ENCODE assay signal across 1 cellular context in genomic region chr22:50576070-50576469, GRCh38.
TF ChIP-seq lines count a peak whose summit lies in the region.

No MANE protein-coding gene starts in this region.

TF ChIP-seq in GM12878, 131 proteins besides CTCF, POLR2A, EP300 and RAD21:
- TF ChIP-seq ZSCAN29 (IDR thresholded peaks at IDR 0.05): no peak
- TF ChIP-seq CBFB (IDR thresholded peaks at IDR 0.05; ENCODE audit: low read depth): no peak
- no peak for TF ChIP-seq FOS (IDR thresholded peaks at IDR 0.05; ENCODE audit: borderline replicate concordance, extremely low read depth, insufficient read length)
- TF ChIP-seq IRF3 (IDR thresholded peaks at IDR 0.05): no peak
- no peak for TF ChIP-seq RCOR1 (conservative IDR thresholded peaks at IDR 0.05; ENCODE audit: low read depth, low read length)
- no peak for TF ChIP-seq HDAC6 (IDR thresholded peaks at IDR 0.05; ENCODE audit: unreplicated experiment)
- TF ChIP-seq RB1 (IDR thresholded peaks at IDR 0.05; ENCODE audit: borderline replicate concordance): no peak
- TF ChIP-seq MLLT1 (IDR thresholded peaks at IDR 0.05): no peak
- TF ChIP-seq KLF5 (IDR thresholded peaks at IDR 0.05; ENCODE audit: partially characterized antibody): no peak
- no peak for TF ChIP-seq SREBF2 (IDR thresholded peaks at IDR 0.05; ENCODE audit: low read length)
- TF ChIP-seq SMAD5 (IDR thresholded peaks at IDR 0.05; ENCODE audit: low read depth): no peak
- TF ChIP-seq WRNIP1 (IDR thresholded peaks at IDR 0.05; ENCODE audit: borderline replicate concordance, low read depth, low read length): no peak
- no peak for TF ChIP-seq MTA3 (IDR thresholded peaks at IDR 0.05; ENCODE audit: borderline replicate concordance, low read length)
- TF ChIP-seq IKZF1 (conservative IDR thresholded peaks at IDR 0.05): no peak
- TF ChIP-seq SREBF1 (IDR thresholded peaks at IDR 0.05; ENCODE audit: low read length): no peak
- no peak for TF ChIP-seq CHD2 (IDR thresholded peaks at IDR 0.05; ENCODE audit: borderline replicate concordance, low read depth, low read length)
- no peak for TF ChIP-seq CREM (IDR thresholded peaks at IDR 0.05; ENCODE audit: low read depth)
- no peak for TF ChIP-seq TCF7 (IDR thresholded peaks at IDR 0.05; ENCODE audit: borderline replicate concordance)
- TF ChIP-seq BCL11A (IDR thresholded peaks at IDR 0.05; ENCODE audit: low read depth, low read length): no peak
